8 cellular contexts compared by ENCODE assay signal in genomic region chr6:20211941-20212391, GRCh38. TPM values are rescaled to one million over a fixed set of nuclear protein-coding genes. Genes with fewer than 3 reads are reported as not detected.
DNase-seq lines count a peak whose midpoint lies in the region; ATAC-seq and TF ChIP-seq lines count a peak whose summit lies in the region.

No MANE protein-coding gene starts in this region.

- H4K20me1 ChIP-seq in GM23338 (replicated peaks; ENCODE audit: insufficient read depth), result no peaks in the 10 kb centered on the region

- H3F3A ChIP-seq in GM23338 (replicated peaks; ENCODE audit: low read depth), result peaks cover 8% of the 10 kb centered on the region

- H3K9me3 Mint-ChIP-seq in GM23338, result no peaks in the 10 kb centered on the region
- no peaks in the 10 kb centered on the region for H3K9me3 Mint-ChIP-seq in activated T-helper 1 cell treated with anti-CD3 and anti-CD28 coated beads, Interleukin-12 subunit alpha, Interleukin-12 subunit beta, Interleukin-2, Interleukin-4 antibody, amounts not matched to agents 30 ng/mL and 10 ng/mL and 1 ng/mL, durations not matched to agents 14 hours and 24 hours and 36 hours

- TF ChIP-seq CTCF in GM12864 (IDR thresholded peaks at IDR 0.05; ENCODE audit: low read depth, low read length, missing control alignments), result no peak
- no peak for TF ChIP-seq CTCF in GM23338 (conservative IDR thresholded peaks at IDR 0.05; ENCODE audit: low read depth in 2 of 2)
- TF ChIP-seq CTCF in heart right ventricle (IDR thresholded peaks at IDR 0.05), result no peak
- TF ChIP-seq CTCF in prostate gland (IDR thresholded peaks at IDR 0.05), result no peak

- no peaks in the 10 kb centered on the region for H3K9me2 ChIP-seq in GM23338 (ENCODE audit: insufficient read depth)

- TF ChIP-seq POLR2A in prostate gland (IDR thresholded peaks at IDR 0.05), result no peak

- no peak for DNase-seq in GM12864 (ENCODE audit: low read depth)
- peak; percentile 73 for DNase-seq in GM23338 (ENCODE audit: low spot score)
- DNase-seq in M059J (ENCODE audit: low read depth), result peak; percentile 63
- no peak for DNase-seq in activated T-helper 1 cell treated with anti-CD3 and anti-CD28 coated beads, Interleukin-12 subunit alpha, Interleukin-12 subunit beta, Interleukin-2, Interleukin-4 antibody, amounts not matched to agents 30 ng/mL and 10 ng/mL and 1 ng/mL, durations not matched to agents 14 hours and 24 hours and 36 hours (ENCODE audit: low spot score)
- no peak for DNase-seq in heart right ventricle
- DNase-seq in prostate gland (ENCODE audit: low spot score), result peak; percentile 54
- no peak for DNase-seq in DMS 273 treated with DMSO at 0.1 percent for 48 hours (lab: John Stamatoyannopoulos, UW)
- DNase-seq in UCSD-AML1 (lab: John Stamatoyannopoulos, UW; ENCODE audit: unreplicated experiment), result no peak

- peak overlapping the region; percentile 54 for H3K4me3 ChIP-seq in GM12864 (ENCODE audit: low read depth, low read length)
- H3K4me3 ChIP-seq in GM23338, result peak overlapping the region; percentile 80
- H3K4me3 ChIP-seq in heart right ventricle, result peak overlapping the region; percentile 68 to 96 (median 87)
- peak overlapping the region; percentile 68 to 78 for H3K4me3 ChIP-seq in prostate gland

- peak overlapping the region; percentile 90 for H3K4me2 ChIP-seq in GM23338

- H3K4me3 Mint-ChIP-seq in GM23338, result peak overlapping the region; percentile 89
- peak overlapping the region; percentile 87 for H3K4me3 Mint-ChIP-seq in activated T-helper 1 cell treated with anti-CD3 and anti-CD28 coated beads, Interleukin-12 subunit alpha, Interleukin-12 subunit beta, Interleukin-2, Interleukin-4 antibody, amounts not matched to agents 30 ng/mL and 10 ng/mL and 1 ng/mL, durations not matched to agents 14 hours and 24 hours and 36 hours

- intact Hi-C loops in activated T-helper 1 cell treated with anti-CD3 and anti-CD28 coated beads, Interleukin-12 subunit alpha, Interleukin-12 subunit beta, Interleukin-2, Interleukin-4 antibody, amounts not matched to agents 30 ng/mL and 10 ng/mL and 1 ng/mL, durations not matched to agents 14 hours and 24 hours and 36 hours (cut with micrococcal nuclease), result loop anchor here (1.0 to 5.0 kb wide), 10 partner anchors 10 to 1950 kb away; partner anchors contain the start of genes CDKAL1 and DEK
- intact Hi-C loops in heart right ventricle (cut with DNase I) (loop anchor here in 8 of 10 donors (2.0 to 10.0 kb wide), 13 partner anchors 29 to 1950 kb away; partner anchors contain the start of genes E2F3 (in 4 of the 8) and DEK (in 1 of the 8)), prostate gland (cut with DNase I) (loop anchor here (2.0 kb wide), 1 partner anchor 83 kb away; no protein-coding TSS in a partner anchor)

- ATAC-seq in GM23338 (peak; percentile 70), heart right ventricle (peak; percentile 18 to 66 (median 45))

- peak overlapping the region; percentile 89 for H2AFZ ChIP-seq in GM23338

- H3K9me3 ChIP-seq in heart right ventricle (no peaks in the 10 kb centered on the region), prostate gland (no peaks in the 10 kb centered on the region)

- no peaks in the 10 kb centered on the region; the same call in 2 of the 3 replicates for H3K36me3 Mint-ChIP-seq in GM23338 (ENCODE audit: low read depth)
- no peaks in the 10 kb centered on the region for H3K36me3 Mint-ChIP-seq in activated T-helper 1 cell treated with anti-CD3 and anti-CD28 coated beads, Interleukin-12 subunit alpha, Interleukin-12 subunit beta, Interleukin-2, Interleukin-4 antibody, amounts not matched to agents 30 ng/mL and 10 ng/mL and 1 ng/mL, durations not matched to agents 14 hours and 24 hours and 36 hours (ENCODE audit: low read depth)

- WGBS in heart right ventricle, 2 donors, result 0% methylated on average over 37 of the region's 37 CpGs
- WGBS in prostate gland, result 1% methylated on average over 32 of the region's 37 CpGs

- H3K4me1 ChIP-seq in GM23338 (ENCODE audit: insufficient read depth) (peaks cover 32% of the 10 kb centered on the region), heart right ventricle (peaks cover 0 to 56% (median 26%) of the 10 kb centered on the region in 9 donors), prostate gland (replicated peaks) (no peaks in the 10 kb centered on the region)

- H3K36me3 ChIP-seq in GM23338 (ENCODE audit: insufficient read depth), result no peaks in the 10 kb centered on the region
- no peaks in the 10 kb centered on the region for H3K36me3 ChIP-seq in heart right ventricle
- H3K36me3 ChIP-seq in prostate gland, result no peaks in the 10 kb centered on the region

- H3K27me3 Mint-ChIP-seq in GM23338 (ENCODE audit: insufficient read depth, low read depth, poor library complexity), result peaks cover 9% of the 10 kb centered on the region
- H3K27me3 Mint-ChIP-seq in activated T-helper 1 cell treated with anti-CD3 and anti-CD28 coated beads, Interleukin-12 subunit alpha, Interleukin-12 subunit beta, Interleukin-2, Interleukin-4 antibody, amounts not matched to agents 30 ng/mL and 10 ng/mL and 1 ng/mL, durations not matched to agents 14 hours and 24 hours and 36 hours (ENCODE audit: insufficient read depth), result peaks cover 7% of the 10 kb centered on the region

- no peak overlapping the region for H3K27ac Mint-ChIP-seq in GM23338
- H3K27ac Mint-ChIP-seq in activated T-helper 1 cell treated with anti-CD3 and anti-CD28 coated beads, Interleukin-12 subunit alpha, Interleukin-12 subunit beta, Interleukin-2, Interleukin-4 antibody, amounts not matched to agents 30 ng/mL and 10 ng/mL and 1 ng/mL, durations not matched to agents 14 hours and 24 hours and 36 hours, result peak overlapping the region; percentile 89

- H3K27me3 ChIP-seq in GM23338 (ENCODE audit: insufficient read depth) (peaks cover 5% of the 10 kb centered on the region; the same call in 1 of the 2 replicates), heart right ventricle (no peaks in the 10 kb centered on the region), prostate gland (replicated peaks; ENCODE audit: insufficient read depth) (no peaks in the 10 kb centered on the region)

- peaks cover 38% of the 10 kb centered on the region for H3K79me2 ChIP-seq in GM23338 (replicated peaks; ENCODE audit: insufficient read depth)

- H3K4me1 Mint-ChIP-seq in GM23338, result peaks cover 27% of the 10 kb centered on the region
- peaks cover 54% of the 10 kb centered on the region for H3K4me1 Mint-ChIP-seq in activated T-helper 1 cell treated with anti-CD3 and anti-CD28 coated beads, Interleukin-12 subunit alpha, Interleukin-12 subunit beta, Interleukin-2, Interleukin-4 antibody, amounts not matched to agents 30 ng/mL and 10 ng/mL and 1 ng/mL, durations not matched to agents 14 hours and 24 hours and 36 hours (ENCODE audit: low read depth)

- H3K27ac ChIP-seq in GM23338 (ENCODE audit: low read depth), result 0 out of 2 replicates have a peak overlapping the region, but pooled peaks have one; percentile 39
- H3K27ac ChIP-seq in heart right ventricle, result peak overlapping the region; percentile 66 to 94 (median 91)
- peak overlapping the region; percentile 92 to 94 for H3K27ac ChIP-seq in prostate gland

TF ChIP-seq in GM23338, 12 proteins besides CTCF, POLR2A, EP300 and RAD21 (continues in another document):
- TF ChIP-seq REST (IDR thresholded peaks at IDR 0.05; ENCODE audit: unreplicated experiment), result no peak
- no peak for TF ChIP-seq EZH2 (IDR thresholded peaks at IDR 0.05; ENCODE audit: low read depth, unreplicated experiment)
- TF ChIP-seq STAT1 (IDR thresholded peaks at IDR 0.05; ENCODE audit: unreplicated experiment), result no peak
- TF ChIP-seq CREB1 (CRISPR knock-in tag; IDR thresholded peaks at IDR 0.05; ENCODE audit: low read depth), result no peak

RNA-seq across cellular contexts. Expression of gene MBOAT1, which starts 0.3 kb away (rescaled TPM):
- total RNA-seq in GM23338 (2014; rRNA removed; shearing (Covaris generic)), result 18.6 and 20.9 TPM in 2 replicates
- polyA plus RNA-seq in GM23338 (2016; fragmentation: Nextera tagmentation; extraction: Ambion mirVana) (3.2 and 3.8 TPM in 2 replicates), heart right ventricle (1 to 10 TPM; 1.5 to 3.7 TPM)
- 26.4 and 32.3 TPM in 2 replicates for total RNA-seq in M059J (2014; rRNA removed; shearing (Covaris generic))
- 12.2 and 13.5 TPM in 2 replicates for total RNA-seq in activated T-helper 1 cell treated with anti-CD3 and anti-CD28 coated beads, Interleukin-12 subunit alpha, Interleukin-12 subunit beta, Interleukin-2, Interleukin-4 antibody, amounts not matched to agents 30 ng/mL and 10 ng/mL and 1 ng/mL, durations not matched to agents 14 hours and 24 hours and 36 hours
- total RNA-seq in heart right ventricle (1 to 10 TPM; 1.9 to 7.9 (median 3.9) TPM), prostate gland (10 to 100 TPM in 1 of 2 donors, 1 to 10 TPM in 1; 8.6 to 14.1 TPM)

Comparison
In these comparisons a context has a peak if more than half of its experiments do, and no peak if none do; other contexts are left out.
1. DNase-seq: peak in GM23338 (single experiment), M059J (single experiment) and prostate gland (single experiment); none in GM12864 (single experiment), activated T-helper 1 cell treated with anti-CD3 and anti-CD28 coated beads, Interleukin-12 subunit alpha, Interleukin-12 subunit beta, Interleukin-2, Interleukin-4 antibody, amounts not matched to agents 30 ng/mL and 10 ng/mL and 1 ng/mL, durations not matched to agents 14 hours and 24 hours and 36 hours (single experiment), heart right ventricle (0 of 2), DMS 273 treated with DMSO at 0.1 percent for 48 hours (single experiment) and UCSD-AML1 (single experiment).
2. H3K27ac ChIP-seq: peak in every context shown above with its lines; median percentile 93 in prostate gland; 91 in heart right ventricle; 39 in GM23338.
3. Peak in every context shown above with its lines, with median percentiles within 50 percentile points of each other: H3K4me3 ChIP-seq.